ENCODE assay signal across 13 cellular contexts in the genomic region with DNA sequence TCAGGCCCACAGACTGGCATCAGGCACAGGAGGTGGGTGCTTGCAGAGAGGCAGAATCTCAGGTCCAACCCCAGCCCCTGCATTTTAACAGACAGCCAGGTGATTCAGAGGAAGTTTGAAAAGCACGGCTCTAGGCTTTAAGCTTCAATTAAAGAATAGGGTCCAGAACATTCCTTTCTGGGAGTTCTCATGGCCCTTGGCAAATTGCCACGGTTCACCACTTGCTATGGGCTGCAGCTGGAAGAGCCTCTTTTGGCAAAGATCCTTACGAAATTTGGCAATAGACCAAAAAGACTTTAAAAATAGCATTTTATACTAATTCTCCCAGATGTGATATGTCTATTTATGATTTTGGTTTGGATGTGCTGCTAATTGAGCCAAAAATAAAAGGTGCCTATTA.
DNase-seq lines count a peak whose midpoint lies in the region; TF ChIP-seq lines count a peak whose summit lies in the region.
"Had no signal": no experiment of that assay in that cellular context is flagged by ENCODE, and none has a peak within 500 bp of the region (broad histone marks: within the 10 kb centered on the region; RNA-seq: fewer than 3 reads in every experiment).

No MANE protein-coding gene starts in this region.

- no peak for TF ChIP-seq CTCF in astrocyte of the spinal cord (IDR thresholded peaks at IDR 0.05; ENCODE audit: low read depth, low read length)
- no peak for TF ChIP-seq CTCF in tibial nerve (IDR thresholded peaks at IDR 0.05)

- in situ Hi-C loops in astrocyte of the spinal cord (cut with HindIII; ENCODE audit: low sequenced_read_pairs) = no loop called here

- H3K27ac ChIP-seq in tibial nerve = no peak overlapping the region
- H3K27ac ChIP-seq: 22Rv1, suprapubic skin had no signal

- no peak for TF ChIP-seq EP300 in tibial nerve (IDR thresholded peaks at IDR 0.05)

- no peaks in the 10 kb centered on the region for H3K36me3 ChIP-seq in tibial nerve
- H3K36me3 ChIP-seq: suprapubic skin had no signal

- 10 to 16% methylated on average over 3 of the region's 3 CpGs for WGBS in tibial nerve, 2 donors

- H3K9me3 ChIP-seq in tibial nerve = no peaks in the 10 kb centered on the region
- H3K9me3 ChIP-seq: suprapubic skin had no signal

- peaks cover 0 to 9% (median 0%) of the 10 kb centered on the region in 4 donors for H3K4me1 ChIP-seq in tibial nerve
- H3K4me1 ChIP-seq: suprapubic skin had no signal

- peak; percentile 47 for DNase-seq in DMS 273 (lab: John Stamatoyannopoulos, UW; ENCODE audit: unreplicated experiment)
- no peak for DNase-seq in DMS 273 treated with DMSO at 0.1 percent for 48 hours (lab: John Stamatoyannopoulos, UW)
- DNase-seq in astrocyte of the spinal cord (ENCODE audit: low read depth, low spot score) = peak; percentile 71
- DNase-seq in iris pigment epithelial cell (ENCODE audit: low read depth) = peak; percentile 71
- DNase-seq in tibial nerve (ENCODE audit: low spot score in 2 of 2) = peak; percentile 22 to 28
- DNase-seq in activated CD4-positive, alpha-beta T cell treated with anti-CD3 and anti-CD28 coated beads, Interleukin-2, amount 50 U/mL, for 4 hours = no peak
- DNase-seq in NCI-H146 treated with DMSO at 0.1 percent for 48 hours (lab: John Stamatoyannopoulos, UW; ENCODE audit: unreplicated experiment) = no peak
- no peak for DNase-seq in activated naive CD4-positive, alpha-beta T cell (lab: John Stamatoyannopoulos, UW)
- DNase-seq: activated CD4-positive, alpha-beta T cell treated with anti-CD3 and anti-CD28 coated beads for 48 hours; effector CD4-positive, alpha-beta T cell; NCI-H526 treated with DMSO at 0.1 percent for 48 hours had no signal

- H3K27me3 ChIP-seq in tibial nerve = no peaks in the 10 kb centered on the region
- H3K27me3 ChIP-seq: suprapubic skin had no signal

- TF ChIP-seq POLR2A in tibial nerve (IDR thresholded peaks at IDR 0.05) = no peak

- H3K4me3 ChIP-seq in astrocyte of the spinal cord (ENCODE audit: low read depth, low read length) (no peak overlapping the region), tibial nerve (no peak overlapping the region)
- H3K4me3 ChIP-seq: suprapubic skin had no signal

Comparison
In these comparisons a context has a peak if more than half of its experiments do, and no peak if none do; other contexts are left out.
1. DNase-seq: peak in DMS 273 (single experiment), astrocyte of the spinal cord (single experiment), iris pigment epithelial cell (single experiment) and tibial nerve (2 of 2); none in DMS 273 treated with DMSO at 0.1 percent for 48 hours (single experiment), activated CD4-positive, alpha-beta T cell treated with anti-CD3 and anti-CD28 coated beads, Interleukin-2, amount 50 U/mL, for 4 hours (0 of 2), NCI-H146 treated with DMSO at 0.1 percent for 48 hours (single experiment) and activated naive CD4-positive, alpha-beta T cell (0 of 4).